Comparison of ENCODE assay signal across 13 cellular contexts in the genomic region with DNA sequence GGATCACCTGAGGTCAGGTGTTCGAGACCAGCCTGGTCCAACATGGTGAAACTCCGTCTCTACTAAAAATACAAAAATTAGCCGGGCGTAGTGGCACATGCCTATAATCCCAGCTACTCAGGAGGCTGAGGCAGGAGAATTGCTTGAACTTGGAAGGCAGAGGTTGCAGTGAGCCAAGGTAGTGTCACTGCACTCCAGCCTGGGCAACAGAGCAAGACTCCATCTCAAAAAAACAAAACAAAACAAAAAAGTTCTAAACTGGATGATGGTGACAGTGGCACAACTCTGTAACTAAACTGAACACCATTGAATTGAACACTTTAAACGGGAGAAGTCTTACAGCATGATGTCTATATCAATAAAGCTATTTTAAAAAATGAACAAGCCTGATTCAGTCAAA. TPM values are rescaled to one million over a fixed set of nuclear protein-coding genes. Genes with fewer than 3 reads are reported as not detected.
DNase-seq lines count a peak whose midpoint lies in the region; TF ChIP-seq lines count a peak whose summit lies in the region.
"Not testable (repeated sequence)": the region's sequence is repeated elsewhere in the genome, so short reads cannot be mapped to it uniquely, and the experiment has no call there.
"Had no signal": no experiment of that assay in that cellular context is flagged by ENCODE, and none has a peak within 500 bp of the region (broad histone marks: within the 10 kb centered on the region; RNA-seq: fewer than 3 reads in every experiment).

No MANE protein-coding gene starts in this region.

- DNase-seq in CD4-positive, alpha-beta memory T cell; activated T-helper 1 cell treated with anti-CD3 and anti-CD28 coated beads, Interleukin-12 subunit alpha, Interleukin-12 subunit beta, Interleukin-2, Interleukin-4 antibody, amounts not matched to agents 30 ng/mL and 10 ng/mL and 1 ng/mL, durations not matched to agents 14 hours and 24 hours and 36 hours (ENCODE audit: low spot score); dorsolateral prefrontal cortex; mesothelial cell of epicardium (ENCODE audit: low spot score in 2 of 2, unreplicated experiment in 2 of 2); nephron progenitor cell: not testable (repeated sequence)

- H3K27ac Mint-ChIP-seq in CD4-positive, alpha-beta memory T cell = peak overlapping the region in 1 of 7 donors; percentile 75
- peak overlapping the region; percentile 20 for H3K27ac Mint-ChIP-seq in T-helper 1 cell treated with Interleukin-12 subunit alpha and Interleukin-12 subunit beta and Interleukin-4 antibody, amounts not matched to agents 30 μg/mL and 1 μg/mL, for 36 hours
- peak overlapping the region; percentile 48 for H3K27ac Mint-ChIP-seq in activated T-helper 1 cell treated with anti-CD3 and anti-CD28 coated beads, Interleukin-12 subunit alpha, Interleukin-12 subunit beta, Interleukin-2, Interleukin-4 antibody, amounts not matched to agents 30 ng/mL and 10 ng/mL and 1 ng/mL, durations not matched to agents 14 hours and 24 hours and 36 hours
- H3K27ac Mint-ChIP-seq in mesothelial cell of epicardium, nephron progenitor cell: not testable (repeated sequence)

- not testable (repeated sequence) for H3K27me3 Mint-ChIP-seq in CD4-positive, alpha-beta memory T cell; T-helper 1 cell treated with Interleukin-12 subunit alpha and Interleukin-12 subunit beta and Interleukin-4 antibody, amounts not matched to agents 30 μg/mL and 1 μg/mL, for 36 hours (ENCODE audit: low read depth)
- peaks cover 16% of the 10 kb centered on the region for H3K27me3 Mint-ChIP-seq in activated T-helper 1 cell treated with anti-CD3 and anti-CD28 coated beads, Interleukin-12 subunit alpha, Interleukin-12 subunit beta, Interleukin-2, Interleukin-4 antibody, amounts not matched to agents 30 ng/mL and 10 ng/mL and 1 ng/mL, durations not matched to agents 14 hours and 24 hours and 36 hours (ENCODE audit: insufficient read depth)
- H3K27me3 Mint-ChIP-seq in mesothelial cell of epicardium (ENCODE audit: low read depth) = peaks cover 13% of the 10 kb centered on the region
- H3K27me3 Mint-ChIP-seq in nephron progenitor cell (ENCODE audit: low read depth, poor library complexity) = peaks cover 61% of the 10 kb centered on the region

- peak overlapping the region in 5 of 8 donors; percentile 29 to 75 (median 67) for H3K4me3 Mint-ChIP-seq in CD4-positive, alpha-beta memory T cell
- peak overlapping the region; percentile 67 for H3K4me3 Mint-ChIP-seq in T-helper 1 cell treated with Interleukin-12 subunit alpha and Interleukin-12 subunit beta and Interleukin-4 antibody, amounts not matched to agents 30 μg/mL and 1 μg/mL, for 36 hours
- peak overlapping the region; percentile 65 for H3K4me3 Mint-ChIP-seq in activated T-helper 1 cell treated with anti-CD3 and anti-CD28 coated beads, Interleukin-12 subunit alpha, Interleukin-12 subunit beta, Interleukin-2, Interleukin-4 antibody, amounts not matched to agents 30 ng/mL and 10 ng/mL and 1 ng/mL, durations not matched to agents 14 hours and 24 hours and 36 hours
- H3K4me3 Mint-ChIP-seq in mesothelial cell of epicardium = peak overlapping the region; percentile 57
- H3K4me3 Mint-ChIP-seq in nephron progenitor cell = peak overlapping the region; percentile 39

- H3K27ac ChIP-seq in CD4-positive, alpha-beta memory T cell (ENCODE audit: low read depth, low read length) = not testable (repeated sequence)
- H3K27ac ChIP-seq in angular gyrus (ENCODE audit: low read depth, low read length) (peak overlapping the region; percentile 15), dorsolateral prefrontal cortex (peak overlapping the region in 58 of 59 donors; percentile 34 to 99 (median 91)), temporal lobe (ENCODE audit: low read depth, low read length) (peak overlapping the region; percentile 86)

- not testable (repeated sequence) for H3K9me3 Mint-ChIP-seq in CD4-positive, alpha-beta memory T cell; T-helper 1 cell treated with Interleukin-12 subunit alpha and Interleukin-12 subunit beta and Interleukin-4 antibody, amounts not matched to agents 30 μg/mL and 1 μg/mL, for 36 hours; activated T-helper 1 cell treated with anti-CD3 and anti-CD28 coated beads, Interleukin-12 subunit alpha, Interleukin-12 subunit beta, Interleukin-2, Interleukin-4 antibody, amounts not matched to agents 30 ng/mL and 10 ng/mL and 1 ng/mL, durations not matched to agents 14 hours and 24 hours and 36 hours; mesothelial cell of epicardium; nephron progenitor cell

- CTCF ChIA-PET in CD4-positive, alpha-beta memory T cell (lab: Charles Lee; ENCODE audit: partially characterized antibody) = interaction anchor here (1.4 kb wide), 1 partner anchor 14 kb away, joined by 6 read pairs; no protein-coding TSS in a partner anchor

- intact Hi-C loops in CD4-positive, alpha-beta memory T cell (cut with micrococcal nuclease) = not testable (repeated sequence)
- intact Hi-C loops in activated T-helper 1 cell treated with anti-CD3 and anti-CD28 coated beads, Interleukin-12 subunit alpha, Interleukin-12 subunit beta, Interleukin-2, Interleukin-4 antibody, amounts not matched to agents 30 ng/mL and 10 ng/mL and 1 ng/mL, durations not matched to agents 14 hours and 24 hours and 36 hours (cut with micrococcal nuclease) = loop anchor here (5.0 to 10.0 kb wide), 3 partner anchors 114 to 1191 kb away; partner anchors contain the start of gene DPYSL4
- intact Hi-C loops in dorsolateral prefrontal cortex (cut with DNase I) = loop anchor here in 1 of 2 donors (5.0 kb wide), 1 partner anchor 49 kb away; no protein-coding TSS in a partner anchor

- H3K36me3 ChIP-seq in CD4-positive, alpha-beta memory T cell (ENCODE audit: insufficient read depth, low read length) = not testable (repeated sequence)

- H3K9me3 ChIP-seq in CD4-positive, alpha-beta memory T cell (ENCODE audit: control insufficient read depth in 1 of 2, low read length in 2 of 2) = not testable (repeated sequence)

- peaks cover 2 to 24% (median 12%) of the 10 kb centered on the region in 4 donors for H3K4me1 Mint-ChIP-seq in CD4-positive, alpha-beta memory T cell
- not testable (repeated sequence) for H3K4me1 Mint-ChIP-seq in T-helper 1 cell treated with Interleukin-12 subunit alpha and Interleukin-12 subunit beta and Interleukin-4 antibody, amounts not matched to agents 30 μg/mL and 1 μg/mL, for 36 hours (ENCODE audit: low read depth); activated T-helper 1 cell treated with anti-CD3 and anti-CD28 coated beads, Interleukin-12 subunit alpha, Interleukin-12 subunit beta, Interleukin-2, Interleukin-4 antibody, amounts not matched to agents 30 ng/mL and 10 ng/mL and 1 ng/mL, durations not matched to agents 14 hours and 24 hours and 36 hours (ENCODE audit: low read depth); mesothelial cell of epicardium
- H3K4me1 Mint-ChIP-seq in nephron progenitor cell = peaks cover 35% of the 10 kb centered on the region

- H3K36me3 Mint-ChIP-seq in CD4-positive, alpha-beta memory T cell; T-helper 1 cell treated with Interleukin-12 subunit alpha and Interleukin-12 subunit beta and Interleukin-4 antibody, amounts not matched to agents 30 μg/mL and 1 μg/mL, for 36 hours (ENCODE audit: low read depth); activated T-helper 1 cell treated with anti-CD3 and anti-CD28 coated beads, Interleukin-12 subunit alpha, Interleukin-12 subunit beta, Interleukin-2, Interleukin-4 antibody, amounts not matched to agents 30 ng/mL and 10 ng/mL and 1 ng/mL, durations not matched to agents 14 hours and 24 hours and 36 hours (ENCODE audit: low read depth); mesothelial cell of epicardium; nephron progenitor cell (ENCODE audit: low read depth): not testable (repeated sequence)

- not testable (repeated sequence) for H3K27me3 ChIP-seq in CD4-positive, alpha-beta memory T cell (ENCODE audit: insufficient read depth, low read length); dorsolateral prefrontal cortex

- not testable (repeated sequence) for H3K4me3 ChIP-seq in CD4-positive, alpha-beta memory T cell (ENCODE audit: low read length in 2 of 2)
- peak overlapping the region in 2 of 59 donors; percentile 10 to 29 for H3K4me3 ChIP-seq in dorsolateral prefrontal cortex

- H3K4me1 ChIP-seq in CD4-positive, alpha-beta memory T cell (ENCODE audit: insufficient read depth, low read length) = peaks cover 24% of the 10 kb centered on the region

- TF ChIP-seq CTCF in dorsolateral prefrontal cortex (IDR thresholded peaks at IDR 0.05 in 54 of 56, conservative IDR thresholded peaks at IDR 0.05 in 2 of 56; ENCODE audit: low read depth in 1 of 56, partially characterized antibody in 56 of 56); mesothelial cell of epicardium (IDR thresholded peaks at IDR 0.05; ENCODE audit: unreplicated experiment); nephron progenitor cell (IDR thresholded peaks at IDR 0.05): not testable (repeated sequence)

- POLR2A ChIA-PET in CD4-positive, alpha-beta memory T cell (lab: Charles Lee; ENCODE audit: partially characterized antibody) = interaction anchor here (1.6 to 5.9 kb wide), 2 partner anchors 10 to 14 kb away, joined by 4 to 68 read pairs; no protein-coding TSS in a partner anchor

RNA-seq across cellular contexts. Expression of gene PAOX, which starts 2.9 kb away (rescaled TPM):
- total RNA-seq in CD4-positive, alpha-beta memory T cell = 1 to 10 TPM; 9.1 to 9.5 TPM
- polyA plus RNA-seq in CD4-positive, alpha-beta memory T cell = 10 to 100 TPM in 1 of 2 donors, 1 to 10 TPM in 1; 7.6 to 10.3 TPM
- 6.6 and 7.5 TPM in 2 replicates for total RNA-seq in activated T-helper 1 cell treated with anti-CD3 and anti-CD28 coated beads, Interleukin-12 subunit alpha, Interleukin-12 subunit beta, Interleukin-2, Interleukin-4 antibody, amounts not matched to agents 30 ng/mL and 10 ng/mL and 1 ng/mL, durations not matched to agents 14 hours and 24 hours and 36 hours
- 10 to 100 TPM in 85 of 120 experiments, 1 to 10 TPM in 35; 6.0 to 18.9 (median 11.3) TPM for total RNA-seq in dorsolateral prefrontal cortex
- total RNA-seq in mesothelial cell of epicardium = 7.5 to 9.5 TPM (median 8.0 TPM) in 3 replicates
- total RNA-seq in temporal lobe = 6.4 TPM

RNA-seq across cellular contexts. Expression of gene ECHS1, which starts 3.0 kb away (rescaled TPM):
- total RNA-seq in CD4-positive, alpha-beta memory T cell = 10 to 100 TPM; 29.7 to 30.6 TPM
- 100 to 1,000 TPM in 1 of 2 donors, 10 to 100 TPM in 1; 81.4 to 117 TPM for polyA plus RNA-seq in CD4-positive, alpha-beta memory T cell
- 69.3 and 69.6 TPM in 2 replicates for total RNA-seq in activated T-helper 1 cell treated with anti-CD3 and anti-CD28 coated beads, Interleukin-12 subunit alpha, Interleukin-12 subunit beta, Interleukin-2, Interleukin-4 antibody, amounts not matched to agents 30 ng/mL and 10 ng/mL and 1 ng/mL, durations not matched to agents 14 hours and 24 hours and 36 hours
- total RNA-seq in dorsolateral prefrontal cortex = 10 to 100 TPM; 54.4 to 99.5 (median 79.6) TPM
- total RNA-seq in mesothelial cell of epicardium = 69.8 to 74.9 TPM (median 70.0 TPM) in 3 replicates
- 28.8 TPM for total RNA-seq in temporal lobe

RNA-seq across cellular contexts. Expression of gene MTG1, which starts 17.8 kb away (rescaled TPM):
- total RNA-seq in CD4-positive, alpha-beta memory T cell = 10 to 100 TPM; 64.8 to 65.4 TPM
- polyA plus RNA-seq in CD4-positive, alpha-beta memory T cell = 10 to 100 TPM; 32.6 to 37.0 TPM
- 64.9 and 67.9 TPM in 2 replicates for total RNA-seq in activated T-helper 1 cell treated with anti-CD3 and anti-CD28 coated beads, Interleukin-12 subunit alpha, Interleukin-12 subunit beta, Interleukin-2, Interleukin-4 antibody, amounts not matched to agents 30 ng/mL and 10 ng/mL and 1 ng/mL, durations not matched to agents 14 hours and 24 hours and 36 hours
- 10 to 100 TPM; 33.3 to 78.1 (median 50.8) TPM for total RNA-seq in dorsolateral prefrontal cortex
- 86.0 to 91.1 TPM (median 90.5 TPM) in 3 replicates for total RNA-seq in mesothelial cell of epicardium
- total RNA-seq in temporal lobe = 15.7 TPM

RNA-seq across cellular contexts. Expression of gene FUOM, which starts 18.4 kb away (rescaled TPM):
- 10 to 100 TPM; 17.1 to 18.1 TPM for total RNA-seq in CD4-positive, alpha-beta memory T cell
- 10 to 100 TPM; 15.6 to 16.3 TPM for polyA plus RNA-seq in CD4-positive, alpha-beta memory T cell
- 45.4 and 51.8 TPM in 2 replicates for total RNA-seq in activated T-helper 1 cell treated with anti-CD3 and anti-CD28 coated beads, Interleukin-12 subunit alpha, Interleukin-12 subunit beta, Interleukin-2, Interleukin-4 antibody, amounts not matched to agents 30 ng/mL and 10 ng/mL and 1 ng/mL, durations not matched to agents 14 hours and 24 hours and 36 hours
- 1 to 10 TPM in 119 of 120 experiments, under 1 TPM in 1; 0.85 to 9.8 (median 4.0) TPM for total RNA-seq in dorsolateral prefrontal cortex
- total RNA-seq in mesothelial cell of epicardium = 38.0 to 42.6 TPM (median 41.3 TPM) in 3 replicates
- 2.2 TPM for total RNA-seq in temporal lobe

RNA-seq across cellular contexts. Expression of gene PRAP1, which starts 29.0 kb away (rescaled TPM):
- total RNA-seq in CD4-positive, alpha-beta memory T cell = not detected
- polyA plus RNA-seq in CD4-positive, alpha-beta memory T cell = not detected
- not detected in 2 replicates for total RNA-seq in activated T-helper 1 cell treated with anti-CD3 and anti-CD28 coated beads, Interleukin-12 subunit alpha, Interleukin-12 subunit beta, Interleukin-2, Interleukin-4 antibody, amounts not matched to agents 30 ng/mL and 10 ng/mL and 1 ng/mL, durations not matched to agents 14 hours and 24 hours and 36 hours
- total RNA-seq in dorsolateral prefrontal cortex = 1 to 10 TPM in 3 of 120 experiments, under 1 TPM in 10, not detected in 107; 0.54 to 1.3 (median 0.75) TPM
- total RNA-seq in mesothelial cell of epicardium = 0.25 to 0.49 TPM in 2 of 3 replicates, not detected in the other
- total RNA-seq in temporal lobe = not detected
- total RNA-seq: Calu3, IMR-90, M059J, PC-9 had no signal
- polyA plus RNA-seq: CD14-positive monocyte, IMR-90 had no signal
